ENCODE assay signal across 39 cellular contexts in genomic region chr2:65185012-65185411, GRCh38.
"Had no signal": no experiment of that assay in that cellular context is flagged by ENCODE, and none has a peak within 500 bp of the region (broad histone marks: within the 10 kb centered on the region; RNA-seq: fewer than 3 reads in every experiment).

No MANE protein-coding gene starts in this region.

- H3K9me3 Mint-ChIP-seq: activated CD4-positive, alpha-beta memory T cell treated with anti-CD3 and anti-CD28 coated beads, Interleukin-2, amount 10 ng/mL, durations not matched to agents 7 days and 5 days; activated CD4-positive, alpha-beta T cell treated with anti-CD3 and anti-CD28 coated beads, Interleukin-2, amount 10 ng/mL, durations not matched to agents 7 days and 5 days; activated naive CD4-positive, alpha-beta T cell treated with anti-CD3 and anti-CD28 coated beads, Interleukin-2, amount 10 ng/mL, durations not matched to agents 7 days and 5 days; activated naive CD4-positive, alpha-beta T cell treated with anti-CD3 and anti-CD28 coated beads, Interleukin-2, amount 50 U/mL, for 24 hours; activated naive CD8-positive, alpha-beta T cell treated with anti-CD3 and anti-CD28 coated beads, Interleukin-2, amount 10 ng/mL, durations not matched to agents 7 days and 5 days; activated naive CD8-positive, alpha-beta T cell treated with anti-CD3 and anti-CD28 coated beads, Interleukin-2, amount 50 U/mL, for 24 hours; activated T-cell treated with anti-CD3 and anti-CD28 coated beads, Interleukin-2, amount 50 U/mL, for 24 hours; activated T-helper 2 cell treated with anti-CD3 and anti-CD28 coated beads, Interferon-gamma antibody, Interleukin-2, Interleukin-4, amounts not matched to agents 10 μg/mL and 5 μg/mL and 100 μg/mL, durations not matched to agents 14 hours and 24 hours and 36 hours; central memory CD8-positive, alpha-beta T cell; T-helper 1 cell treated with Interleukin-12 subunit alpha and Interleukin-12 subunit beta and Interleukin-4 antibody, amounts not matched to agents 30 μg/mL and 1 μg/mL, for 36 hours; T-helper 2 cell treated with Interferon-gamma antibody and Interleukin-4, amounts not matched to agents 5 μg/mL and 100 μg/mL, for 36 hours had no signal

- H3K27me3 ChIP-seq: ascending aorta, cardiac muscle cell had no signal

- H3K27ac Mint-ChIP-seq: activated CD4-positive, alpha-beta memory T cell treated with anti-CD3 and anti-CD28 coated beads, Interleukin-2, amount 10 ng/mL, durations not matched to agents 7 days and 5 days; activated CD4-positive, alpha-beta T cell treated with anti-CD3 and anti-CD28 coated beads for 36 hours; activated CD4-positive, alpha-beta T cell treated with anti-CD3 and anti-CD28 coated beads, Interleukin-2, amount 10 ng/mL, durations not matched to agents 7 days and 5 days; activated CD8-positive, alpha-beta memory T cell treated with anti-CD3 and anti-CD28 coated beads, Interleukin-2, amount 10 ng/mL, durations not matched to agents 7 days and 5 days; activated CD8-positive, alpha-beta T cell treated with anti-CD3 and anti-CD28 coated beads, Interleukin-2, amount 10 ng/mL, durations not matched to agents 7 days and 5 days; activated naive CD4-positive, alpha-beta T cell treated with anti-CD3 and anti-CD28 coated beads, Interleukin-2, amount 10 ng/mL, durations not matched to agents 7 days and 5 days; activated naive CD4-positive, alpha-beta T cell treated with anti-CD3 and anti-CD28 coated beads, Interleukin-2, amount 50 U/mL, for 24 hours; activated naive CD8-positive, alpha-beta T cell; activated naive CD8-positive, alpha-beta T cell treated with anti-CD3 and anti-CD28 coated beads, Interleukin-2, amount 10 ng/mL, durations not matched to agents 7 days and 5 days; activated naive CD8-positive, alpha-beta T cell treated with anti-CD3 and anti-CD28 coated beads, Interleukin-2, amount 50 U/mL, for 24 hours; activated T-cell treated with anti-CD3 and anti-CD28 coated beads, Interleukin-2, amount 50 U/mL, for 24 hours; activated T-helper 2 cell treated with anti-CD3 and anti-CD28 coated beads, Interferon-gamma antibody, Interleukin-2, Interleukin-4, amounts not matched to agents 10 μg/mL and 5 μg/mL and 100 μg/mL, durations not matched to agents 14 hours and 24 hours and 36 hours; brain; T-helper 1 cell treated with Interleukin-12 subunit alpha and Interleukin-12 subunit beta and Interleukin-4 antibody, amounts not matched to agents 30 μg/mL and 1 μg/mL, for 36 hours; T-helper 2 cell treated with Interferon-gamma antibody and Interleukin-4, amounts not matched to agents 5 μg/mL and 100 μg/mL, for 36 hours had no signal

- H3K36me3 ChIP-seq: ascending aorta, cardiac muscle cell had no signal

- H3K9me3 ChIP-seq: ascending aorta had no signal

- H3K27me3 Mint-ChIP-seq: activated naive CD8-positive, alpha-beta T cell treated with anti-CD3 and anti-CD28 coated beads, Interleukin-2, amount 50 U/mL, for 24 hours had no signal

- H3K4me3 Mint-ChIP-seq: activated CD4-positive, alpha-beta memory T cell treated with anti-CD3 and anti-CD28 coated beads, Interleukin-2, amount 10 ng/mL, durations not matched to agents 7 days and 5 days; activated CD4-positive, alpha-beta T cell treated with anti-CD3 and anti-CD28 coated beads for 36 hours; activated CD4-positive, alpha-beta T cell treated with anti-CD3 and anti-CD28 coated beads, Interleukin-2, amount 10 ng/mL, durations not matched to agents 7 days and 5 days; activated CD8-positive, alpha-beta memory T cell treated with anti-CD3 and anti-CD28 coated beads, Interleukin-2, amount 10 ng/mL, durations not matched to agents 7 days and 5 days; activated CD8-positive, alpha-beta T cell treated with anti-CD3 and anti-CD28 coated beads, Interleukin-2, amount 10 ng/mL, durations not matched to agents 7 days and 5 days; activated naive CD4-positive, alpha-beta T cell treated with anti-CD3 and anti-CD28 coated beads, Interleukin-2, amount 10 ng/mL, durations not matched to agents 7 days and 5 days; activated naive CD4-positive, alpha-beta T cell treated with anti-CD3 and anti-CD28 coated beads, Interleukin-2, amount 50 U/mL, for 24 hours; activated naive CD8-positive, alpha-beta T cell; activated naive CD8-positive, alpha-beta T cell treated with anti-CD3 and anti-CD28 coated beads, Interleukin-2, amount 10 ng/mL, durations not matched to agents 7 days and 5 days; activated naive CD8-positive, alpha-beta T cell treated with anti-CD3 and anti-CD28 coated beads, Interleukin-2, amount 50 U/mL, for 24 hours; activated T-cell treated with anti-CD3 and anti-CD28 coated beads, Interleukin-2, amount 50 U/mL, for 24 hours; brain; central memory CD8-positive, alpha-beta T cell; T-helper 1 cell treated with Interleukin-12 subunit alpha and Interleukin-12 subunit beta and Interleukin-4 antibody, amounts not matched to agents 30 μg/mL and 1 μg/mL, for 36 hours; T-helper 2 cell treated with Interferon-gamma antibody and Interleukin-4, amounts not matched to agents 5 μg/mL and 100 μg/mL, for 36 hours had no signal

- DNase-seq: activated CD4-positive, alpha-beta memory T cell treated with anti-CD3 and anti-CD28 coated beads, Interleukin-2, amount 10 ng/mL, durations not matched to agents 7 days and 5 days; activated CD4-positive, alpha-beta T cell treated with anti-CD3 and anti-CD28 coated beads for 1 hour; activated CD4-positive, alpha-beta T cell treated with anti-CD3 and anti-CD28 coated beads for 36 hours; activated CD4-positive, alpha-beta T cell treated with anti-CD3 and anti-CD28 coated beads for 48 hours; activated CD4-positive, alpha-beta T cell treated with anti-CD3 and anti-CD28 coated beads, Interleukin-2, amount 10 ng/mL, durations not matched to agents 7 days and 5 days; activated CD4-positive, alpha-beta T cell treated with anti-CD3 and anti-CD28 coated beads, Interleukin-2, amount 50 U/mL, for 48 hours; activated CD4-positive, CD25-positive, alpha-beta regulatory T cell; activated CD8-positive, alpha-beta memory T cell treated with anti-CD3 and anti-CD28 coated beads for 24 hours; activated CD8-positive, alpha-beta memory T cell treated with anti-CD3 and anti-CD28 coated beads, Interleukin-2, amount 10 ng/mL, durations not matched to agents 7 days and 5 days; activated CD8-positive, alpha-beta memory T cell treated with anti-CD3 and anti-CD28 coated beads, Interleukin-2, amount 50 U/mL, for 48 hours; activated CD8-positive, alpha-beta T cell treated with anti-CD3 and anti-CD28 coated beads, Interleukin-2, amount 10 ng/mL, durations not matched to agents 7 days and 5 days; activated effector memory CD4-positive, alpha-beta T cell treated with Interleukin-2 at 50 U/mL for 16 hours; activated gamma-delta T cell; activated naive CD4-positive, alpha-beta T cell treated with anti-CD3 and anti-CD28 coated beads, Interleukin-2, amount 10 ng/mL, durations not matched to agents 7 days and 5 days; activated naive CD4-positive, alpha-beta T cell treated with Interleukin-2 at 50 U/mL for 16 hours; activated naive CD8-positive, alpha-beta T cell treated with anti-CD3 and anti-CD28 coated beads, Interleukin-2, amount 10 ng/mL, durations not matched to agents 7 days and 5 days; activated naive CD8-positive, alpha-beta T cell treated with anti-CD3 and anti-CD28 coated beads, Interleukin-2, amount 50 U/mL, for 24 hours; activated T-cell treated with anti-CD3 and anti-CD28 coated beads, Interleukin-2, amount 50 U/mL, for 24 hours; activated T-cell treated with anti-CD3 and anti-CD28 coated beads, Interleukin-2, amount 50 U/mL, for 48 hours; amygdala; anterior cingulate cortex; caudate nucleus; cerebellar nuclear complex; T-helper 1 cell; T-helper 2 cell; T-helper 9 cell had no signal

- ATAC-seq: activated CD4-positive, alpha-beta T cell treated with anti-CD3 and anti-CD28 coated beads for 36 hours; activated CD4-positive, CD25-positive, alpha-beta regulatory T cell treated with anti-CD3 and anti-CD28 coated beads, Interleukin-2, amount 50 U/mL, for 24 hours; activated CD8-positive, alpha-beta memory T cell treated with anti-CD3 and anti-CD28 coated beads, Interleukin-2, amount 10 ng/mL, durations not matched to agents 7 days and 5 days; activated CD8-positive, alpha-beta T cell treated with anti-CD3 and anti-CD28 coated beads, Interleukin-2, amount 10 ng/mL, durations not matched to agents 7 days and 5 days; activated naive CD8-positive, alpha-beta T cell treated with anti-CD3 and anti-CD28 coated beads, Interleukin-2, amount 50 U/mL, for 24 hours had no signal

- H3K36me3 Mint-ChIP-seq: activated CD8-positive, alpha-beta memory T cell treated with anti-CD3 and anti-CD28 coated beads, Interleukin-2, amount 10 ng/mL, durations not matched to agents 7 days and 5 days; activated naive CD4-positive, alpha-beta T cell treated with anti-CD3 and anti-CD28 coated beads, Interleukin-2, amount 10 ng/mL, durations not matched to agents 7 days and 5 days; activated naive CD8-positive, alpha-beta T cell had no signal

- H3K4me3 ChIP-seq: ascending aorta, cardiac muscle cell had no signal

- FAIRE-seq: bronchial epithelial cell, TTC549 had no signal

- H3K27ac ChIP-seq: ascending aorta, cardiac muscle cell, VCaP had no signal
